Comparison of ENCODE assay signal across 1 cellular context in genomic region chr6:150866147-150867073, GRCh38.
TF ChIP-seq lines count a peak whose summit lies in the region.

No MANE protein-coding gene starts in this region.

TF ChIP-seq in K562, 482 proteins besides CTCF, POLR2A, EP300 and RAD21 (continued from another document and continues in another):
- no peak for TF ChIP-seq ZNF280A (IDR thresholded peaks at IDR 0.05; ENCODE audit: low read depth, partially characterized antibody)
- TF ChIP-seq POLR3G (IDR thresholded peaks at IDR 0.05; ENCODE audit: extremely low read depth, insufficient read length, insufficient replicate concordance), result no peak
- TF ChIP-seq ETV5 (CRISPR knock-in tag; IDR thresholded peaks at IDR 0.05; ENCODE audit: low read depth), result peak; percentile 80
- no peak for TF ChIP-seq ARID1B (IDR thresholded peaks at IDR 0.05)
- no peak for TF ChIP-seq DNMT1 (IDR thresholded peaks at IDR 0.05)
- TF ChIP-seq SNRNP70 (optimal IDR thresholded peaks at IDR 0.05; ENCODE audit: low read depth, low read length), result no peak
- TF ChIP-seq MAX (CRISPR knock-in tag; IDR thresholded peaks at IDR 0.05), result peak; percentile 98
- peak; percentile 28; the same call in 1 of the 2 replicates for TF ChIP-seq GATAD2A (IDR thresholded peaks at IDR 0.05)
- 0 out of 2 replicates have a peak, but pooled peaks have one; percentile 5 for TF ChIP-seq MED1 (CRISPR knock-in tag; IDR thresholded peaks at IDR 0.05; ENCODE audit: borderline replicate concordance)
- no peak for TF ChIP-seq REST (CRISPR knock-in tag; IDR thresholded peaks at IDR 0.05; ENCODE audit: low read depth)
- peak; percentile 77 for TF ChIP-seq MGA (IDR thresholded peaks at IDR 0.05)
- peak in 1 of 3 experiments; percentile 39; a peak in 1 of 6 replicates for TF ChIP-seq ZBTB11 (CRISPR knock-in tag; IDR thresholded peaks at IDR 0.05)
- no peak for TF ChIP-seq CBX2 (IDR thresholded peaks at IDR 0.05; ENCODE audit: insufficient read depth, low read length, poor library complexity, severe bottlenecking)
- no peak for TF ChIP-seq ZNF197 (CRISPR knock-in tag; IDR thresholded peaks at IDR 0.05; ENCODE audit: low read depth)
- TF ChIP-seq NKRF (IDR thresholded peaks at IDR 0.05; ENCODE audit: borderline replicate concordance), result peak; percentile 96
- no peak for TF ChIP-seq ZNF699 (CRISPR knock-in tag; IDR thresholded peaks at IDR 0.05; ENCODE audit: insufficient replicate concordance)
- peak; percentile 99 for TF ChIP-seq EP400 (IDR thresholded peaks at IDR 0.05)
- TF ChIP-seq NFE2 (IDR thresholded peaks at IDR 0.05; ENCODE audit: low read depth), result no peak
- peak; percentile 33 for TF ChIP-seq PCBP2 (IDR thresholded peaks at IDR 0.05; ENCODE audit: low read depth, low read length, poor library complexity, severe bottlenecking)
- TF ChIP-seq SUPT5H (IDR thresholded peaks at IDR 0.05), result peak; percentile 59
- no peak for TF ChIP-seq PRDM10 (IDR thresholded peaks at IDR 0.05; ENCODE audit: partially characterized antibody)
- TF ChIP-seq ZNF655 (CRISPR knock-in tag; IDR thresholded peaks at IDR 0.05), result no peak
